In genomic region chr6:108916026-108916689, GRCh38 we compare ENCODE assay signal across 28 cellular contexts.
"Had no signal": no experiment of that assay in that cellular context is flagged by ENCODE, and none has a peak within 500 bp of the region (broad histone marks: within the 10 kb centered on the region; RNA-seq: fewer than 3 reads in every experiment).

No MANE protein-coding gene starts in this region.

- ATAC-seq: gastrocnemius medialis, mucosa of descending colon, upper lobe of right lung had no signal

- H3K4me3 ChIP-seq: breast epithelium, gastrocnemius medialis, mucosa of descending colon, spleen, tibial artery, upper lobe of right lung had no signal

- H3K36me3 ChIP-seq: breast epithelium, gastrocnemius medialis, spleen, tibial artery, upper lobe of right lung, WERI-Rb-1 had no signal

- H3K4me3 Mint-ChIP-seq: activated CD4-positive, alpha-beta T cell treated with anti-CD3 and anti-CD28 coated beads, Interleukin-2, amount 10 ng/mL, durations not matched to agents 24 days and 14 days; activated naive CD4-positive, alpha-beta T cell treated with anti-CD3 and anti-CD28 coated beads for 36 hours; central memory CD8-positive, alpha-beta T cell; dendritic cell treated with granulocyte-macrophage colony-stimulating factor and Interleukin-4, amounts not matched to agents 40 ng/mL and 50 ng/mL, for 4 days; endodermal cell; nephron; stimulated activated naive CD8-positive, alpha-beta T cell treated with anti-CD3 and anti-CD28 coated beads, Interleukin-15, Interleukin-2, amounts not matched to agents 100 ng/mL and 50 ng/mL, for 24 hours; T-helper 1 cell treated with Interleukin-12 subunit alpha and Interleukin-12 subunit beta and Interleukin-4 antibody, amounts not matched to agents 30 μg/mL and 1 μg/mL, for 36 hours had no signal

- FAIRE-seq: keratinocyte had no signal

- DNase-seq: activated CD4-positive, alpha-beta T cell treated with anti-CD3 and anti-CD28 coated beads, Interleukin-2, amount 10 ng/mL, durations not matched to agents 24 days and 14 days; activated CD8-positive, alpha-beta memory T cell treated with anti-CD3 and anti-CD28 coated beads for 24 hours; activated CD8-positive, alpha-beta memory T cell treated with anti-CD3 and anti-CD28 coated beads, Interleukin-2, amount 50 U/mL, for 4 hours; activated effector memory CD4-positive, alpha-beta T cell treated with anti-CD3 and anti-CD28 coated beads, Interleukin-2, amount 50 U/mL, for 16 hours; activated naive CD4-positive, alpha-beta T cell treated with anti-CD3 and anti-CD28 coated beads for 36 hours; endodermal cell; gastrocnemius medialis; hippocampal formation; left cardiac atrium; left ventricle myocardium superior; mucosa of descending colon; posterior cingulate gyrus; right cardiac atrium; SK-N-SH; spleen; substantia nigra; SW 1271; T-helper 9 cell; tibial artery; upper lobe of right lung; WERI-Rb-1 had no signal

- H3K27ac Mint-ChIP-seq: activated CD4-positive, alpha-beta T cell treated with anti-CD3 and anti-CD28 coated beads, Interleukin-2, amount 10 ng/mL, durations not matched to agents 24 days and 14 days; activated naive CD4-positive, alpha-beta T cell treated with anti-CD3 and anti-CD28 coated beads for 36 hours; dendritic cell treated with granulocyte-macrophage colony-stimulating factor and Interleukin-4, amounts not matched to agents 40 ng/mL and 50 ng/mL, for 4 days; endodermal cell; nephron; stimulated activated naive CD8-positive, alpha-beta T cell treated with anti-CD3 and anti-CD28 coated beads, Interleukin-15, Interleukin-2, amounts not matched to agents 100 ng/mL and 50 ng/mL, for 24 hours; T-helper 1 cell treated with Interleukin-12 subunit alpha and Interleukin-12 subunit beta and Interleukin-4 antibody, amounts not matched to agents 30 μg/mL and 1 μg/mL, for 36 hours had no signal

- H3K27me3 ChIP-seq: breast epithelium, gastrocnemius medialis, spleen, tibial artery, upper lobe of right lung had no signal

- H3K9me3 Mint-ChIP-seq: activated CD4-positive, alpha-beta T cell treated with anti-CD3 and anti-CD28 coated beads, Interleukin-2, amount 10 ng/mL, durations not matched to agents 24 days and 14 days; activated naive CD4-positive, alpha-beta T cell treated with anti-CD3 and anti-CD28 coated beads for 36 hours; central memory CD8-positive, alpha-beta T cell; dendritic cell treated with granulocyte-macrophage colony-stimulating factor and Interleukin-4, amounts not matched to agents 40 ng/mL and 50 ng/mL, for 4 days; endodermal cell; nephron; stimulated activated naive CD8-positive, alpha-beta T cell treated with anti-CD3 and anti-CD28 coated beads, Interleukin-15, Interleukin-2, amounts not matched to agents 100 ng/mL and 50 ng/mL, for 24 hours; T-helper 1 cell treated with Interleukin-12 subunit alpha and Interleukin-12 subunit beta and Interleukin-4 antibody, amounts not matched to agents 30 μg/mL and 1 μg/mL, for 36 hours had no signal

- H3K27me3 Mint-ChIP-seq: central memory CD8-positive, alpha-beta T cell had no signal
